In genomic region chr10:97195654-97196212, GRCh38 we compare ENCODE assay signal across 9 cellular contexts. TPM values are rescaled to one million over a fixed set of nuclear protein-coding genes. Genes with fewer than 3 reads are reported as not detected.
DNase-seq lines count a peak whose midpoint lies in the region; ATAC-seq and TF ChIP-seq lines count a peak whose summit lies in the region.
"Had no signal": no experiment of that assay in that cellular context is flagged by ENCODE, and none has a peak within 500 bp of the region (broad histone marks: within the 10 kb centered on the region; RNA-seq: fewer than 3 reads in every experiment).

No MANE protein-coding gene starts in this region.

- peaks cover 11% of the 10 kb centered on the region for H3K4me1 Mint-ChIP-seq in activated CD8-positive, alpha-beta T cell treated with anti-CD3 and anti-CD28 coated beads for 36 hours (ENCODE audit: low read depth)
- H3K4me1 Mint-ChIP-seq in stimulated activated naive CD8-positive, alpha-beta T cell treated with anti-CD3 and anti-CD28 coated beads, Interleukin-15, amount 100 ng/mL, for 72 hours = peaks cover 25% of the 10 kb centered on the region

- no peak overlapping the region for H3K27ac ChIP-seq in iPS-18a (ENCODE audit: low read length)

- peaks cover 3% of the 10 kb centered on the region for H3K4me1 ChIP-seq in iPS-18a (ENCODE audit: control insufficient read depth, low read depth, low read length)

- intact Hi-C loops in activated CD8-positive, alpha-beta T cell treated with anti-CD3 and anti-CD28 coated beads for 36 hours (cut with micrococcal nuclease) = no loop called here

- TF ChIP-seq CTCF in activated CD8-positive, alpha-beta T cell treated with anti-CD3 and anti-CD28 coated beads for 36 hours (IDR thresholded peaks at IDR 0.05) = no peak

- peak overlapping the region; percentile 70 for H3K4me3 Mint-ChIP-seq in activated CD8-positive, alpha-beta T cell treated with anti-CD3 and anti-CD28 coated beads for 36 hours
- peak overlapping the region; percentile 74 to 81 for H3K4me3 Mint-ChIP-seq in stimulated activated naive CD8-positive, alpha-beta T cell treated with anti-CD3 and anti-CD28 coated beads, Interleukin-15, amount 100 ng/mL, for 72 hours

- no peaks in the 10 kb centered on the region for H3K9me3 ChIP-seq in iPS-18a (ENCODE audit: control insufficient read depth, low read depth, low read length)

- POLR2A ChIA-PET in activated CD8-positive, alpha-beta T cell treated with anti-CD3 and anti-CD28 coated beads for 36 hours (lab: Charles Lee) = interaction anchor here (2.0 kb wide), 1 partner anchor 15 kb away, joined by 4 read pairs; no protein-coding TSS in a partner anchor

- no peaks in the 10 kb centered on the region for H3K9me3 Mint-ChIP-seq in activated CD8-positive, alpha-beta T cell treated with anti-CD3 and anti-CD28 coated beads for 36 hours
- H3K9me3 Mint-ChIP-seq in stimulated activated naive CD8-positive, alpha-beta T cell treated with anti-CD3 and anti-CD28 coated beads, Interleukin-15, amount 100 ng/mL, for 72 hours = no peaks in the 10 kb centered on the region

- no peaks in the 10 kb centered on the region for H3K36me3 Mint-ChIP-seq in activated CD8-positive, alpha-beta T cell treated with anti-CD3 and anti-CD28 coated beads for 36 hours (ENCODE audit: low read depth)

- no peak for ATAC-seq in activated CD8-positive, alpha-beta T cell treated with anti-CD3 and anti-CD28 coated beads for 36 hours
- no peak for ATAC-seq in stimulated activated naive CD8-positive, alpha-beta T cell treated with anti-CD3 and anti-CD28 coated beads, Interleukin-15, amount 100 ng/mL, for 72 hours

- DNase-seq in NCI-H748 (lab: John Stamatoyannopoulos, UW; ENCODE audit: unreplicated experiment) (peak; percentile 50), NCI-H748 treated with DMSO at 0.1 percent for 48 hours (lab: John Stamatoyannopoulos, UW) (no peak), iPS-NIHi7 (ENCODE audit: extremely low spot score) (no peak), NCI-H146 (lab: John Stamatoyannopoulos, UW) (no peak)
- DNase-seq in activated CD8-positive, alpha-beta T cell treated with anti-CD3 and anti-CD28 coated beads for 36 hours = no peak
- no peak for DNase-seq in stimulated activated naive CD8-positive, alpha-beta T cell treated with anti-CD3 and anti-CD28 coated beads, Interleukin-15, amount 100 ng/mL, for 72 hours
- DNase-seq in stimulated activated CD4-positive, alpha-beta T cell treated with anti-CD3 and anti-CD28 coated beads, Interleukin-2, amount 100 ng/mL, for 24 hours = no peak
- DNase-seq: cortex of kidney had no signal

- H3K27me3 Mint-ChIP-seq in activated CD8-positive, alpha-beta T cell treated with anti-CD3 and anti-CD28 coated beads for 36 hours = peaks cover 24% of the 10 kb centered on the region
- peaks cover 44% of the 10 kb centered on the region for H3K27me3 Mint-ChIP-seq in stimulated activated naive CD8-positive, alpha-beta T cell treated with anti-CD3 and anti-CD28 coated beads, Interleukin-15, amount 100 ng/mL, for 72 hours

- CTCF ChIA-PET in activated CD8-positive, alpha-beta T cell treated with anti-CD3 and anti-CD28 coated beads for 36 hours (lab: Charles Lee) = interaction anchor here (0.9 to 8.6 kb wide), 31 partner anchors 9 to 170 kb away, joined by 3 to 166 read pairs (median 6); partner anchors contain the start of gene SLIT1

- H3K4me3 ChIP-seq in iPS-18a (ENCODE audit: low read length) = peak overlapping the region; percentile 83

- peaks cover 23% of the 10 kb centered on the region for H3K27me3 ChIP-seq in iPS-18a (ENCODE audit: control insufficient read depth, insufficient read depth, low read length)

- peak overlapping the region; percentile 29 for H3K9ac ChIP-seq in iPS-18a (ENCODE audit: low read length)

- H3K27ac Mint-ChIP-seq in activated CD8-positive, alpha-beta T cell treated with anti-CD3 and anti-CD28 coated beads for 36 hours = no peak overlapping the region
- H3K27ac Mint-ChIP-seq in stimulated activated naive CD8-positive, alpha-beta T cell treated with anti-CD3 and anti-CD28 coated beads, Interleukin-15, amount 100 ng/mL, for 72 hours = no peak overlapping the region

- H3K36me3 ChIP-seq in iPS-18a (ENCODE audit: control insufficient read depth, low read depth, low read length) = no peaks in the 10 kb centered on the region

RNA-seq across cellular contexts. Expression of gene SLIT1, which starts 10.0 kb away (rescaled TPM):
- 1 to 10 TPM in 1 of 2 experiments, under 1 TPM in 1; 0.34 to 1.2 TPM for total RNA-seq in activated CD8-positive, alpha-beta T cell treated with anti-CD3 and anti-CD28 coated beads for 36 hours
